ENCODE assay signal across 1 cellular context in the genomic region with DNA sequence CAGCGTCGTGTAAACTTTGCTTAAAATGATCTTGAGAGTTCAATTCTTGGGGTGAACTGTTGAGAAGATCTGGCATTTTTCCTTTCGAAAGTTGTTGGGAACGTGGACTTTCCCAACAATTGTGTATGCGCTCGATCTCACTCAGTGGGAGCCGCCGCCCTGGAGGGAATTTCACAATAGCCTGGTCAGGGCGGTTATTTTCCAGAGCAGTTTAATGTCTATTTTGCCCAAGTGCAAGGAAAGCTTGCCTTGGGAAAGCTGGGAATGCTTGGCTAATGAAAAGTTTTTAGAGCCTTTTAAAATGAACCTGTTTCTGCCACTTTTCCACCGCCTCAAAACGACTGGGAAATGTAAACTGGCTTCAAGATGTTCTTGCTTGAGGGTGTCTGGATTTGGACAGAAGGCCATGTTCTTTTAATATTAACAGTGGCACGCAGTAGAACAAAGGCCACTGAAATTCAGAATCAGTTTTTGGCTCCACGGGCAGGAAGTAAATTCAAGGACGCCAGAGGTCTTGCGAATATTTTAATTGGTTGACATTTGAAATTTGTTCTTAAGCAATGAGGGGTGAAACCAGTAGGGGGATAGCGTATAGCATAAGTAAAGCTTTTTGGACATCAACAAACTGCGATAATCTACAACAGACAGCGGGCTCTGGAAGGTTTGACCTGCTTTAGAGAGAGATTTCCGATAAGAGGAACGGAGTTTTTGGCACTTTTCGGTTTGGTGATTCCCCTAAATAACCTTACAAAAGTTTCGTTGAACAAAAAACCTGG.
TF ChIP-seq lines count a peak whose summit lies in the region.

No MANE protein-coding gene starts in this region.

TF ChIP-seq in HepG2, 621 proteins besides CTCF, POLR2A, EP300 and RAD21 (continued from another document and continues in another):
- no peak for TF ChIP-seq ZSCAN31 (CRISPR knock-in tag; IDR thresholded peaks at IDR 0.05; ENCODE audit: low read depth)
- TF ChIP-seq HOXD1 (CRISPR knock-in tag; IDR thresholded peaks at IDR 0.05): peak; percentile 77; the same call in 1 of the 2 replicates
- TF ChIP-seq, protein P1, sequence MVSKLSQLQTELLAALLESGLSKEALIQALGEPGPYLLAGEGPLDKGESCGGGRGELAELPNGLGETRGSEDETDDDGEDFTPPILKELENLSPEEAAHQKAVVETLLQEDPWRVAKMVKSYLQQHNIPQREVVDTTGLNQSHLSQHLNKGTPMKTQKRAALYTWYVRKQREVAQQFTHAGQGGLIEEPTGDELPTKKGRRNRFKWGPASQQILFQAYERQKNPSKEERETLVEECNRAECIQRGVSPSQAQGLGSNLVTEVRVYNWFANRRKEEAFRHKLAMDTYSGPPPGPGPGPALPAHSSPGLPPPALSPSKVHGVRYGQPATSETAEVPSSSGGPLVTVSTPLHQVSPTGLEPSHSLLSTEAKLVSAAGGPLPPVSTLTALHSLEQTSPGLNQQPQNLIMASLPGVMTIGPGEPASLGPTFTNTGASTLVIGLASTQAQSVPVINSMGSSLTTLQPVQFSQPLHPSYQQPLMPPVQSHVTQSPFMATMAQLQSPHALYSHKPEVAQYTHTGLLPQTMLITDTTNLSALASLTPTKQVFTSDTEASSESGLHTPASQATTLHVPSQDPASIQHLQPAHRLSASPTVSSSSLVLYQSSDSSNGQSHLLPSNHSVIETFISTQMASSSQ (IDR thresholded peaks at IDR 0.05; ENCODE audit: low read depth): 0 out of 2 replicates have a peak, but pooled peaks have one; percentile 14
- TF ChIP-seq, protein P1 (CRISPR knock-in tag; IDR thresholded peaks at IDR 0.05; ENCODE audit: borderline replicate concordance): no peak
- TF ChIP-seq, protein P2, sequence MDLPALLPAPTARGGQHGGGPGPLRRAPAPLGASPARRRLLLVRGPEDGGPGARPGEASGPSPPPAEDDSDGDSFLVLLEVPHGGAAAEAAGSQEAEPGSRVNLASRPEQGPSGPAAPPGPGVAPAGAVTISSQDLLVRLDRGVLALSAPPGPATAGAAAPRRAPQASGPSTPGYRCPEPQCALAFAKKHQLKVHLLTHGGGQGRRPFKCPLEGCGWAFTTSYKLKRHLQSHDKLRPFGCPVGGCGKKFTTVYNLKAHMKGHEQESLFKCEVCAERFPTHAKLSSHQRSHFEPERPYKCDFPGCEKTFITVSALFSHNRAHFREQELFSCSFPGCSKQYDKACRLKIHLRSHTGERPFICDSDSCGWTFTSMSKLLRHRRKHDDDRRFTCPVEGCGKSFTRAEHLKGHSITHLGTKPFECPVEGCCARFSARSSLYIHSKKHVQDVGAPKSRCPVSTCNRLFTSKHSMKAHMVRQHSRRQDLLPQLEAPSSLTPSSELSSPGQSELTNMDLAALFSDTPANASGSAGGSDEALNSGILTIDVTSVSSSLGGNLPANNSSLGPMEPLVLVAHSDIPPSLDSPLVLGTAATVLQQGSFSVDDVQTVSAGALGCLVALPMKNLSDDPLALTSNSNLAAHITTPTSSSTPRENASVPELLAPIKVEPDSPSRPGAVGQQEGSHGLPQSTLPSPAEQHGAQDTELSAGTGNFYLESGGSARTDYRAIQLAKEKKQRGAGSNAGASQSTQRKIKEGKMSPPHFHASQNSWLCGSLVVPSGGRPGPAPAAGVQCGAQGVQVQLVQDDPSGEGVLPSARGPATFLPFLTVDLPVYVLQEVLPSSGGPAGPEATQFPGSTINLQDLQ (CRISPR knock-in tag; IDR thresholded peaks at IDR 0.05): no peak
- TF ChIP-seq, protein P3, sequence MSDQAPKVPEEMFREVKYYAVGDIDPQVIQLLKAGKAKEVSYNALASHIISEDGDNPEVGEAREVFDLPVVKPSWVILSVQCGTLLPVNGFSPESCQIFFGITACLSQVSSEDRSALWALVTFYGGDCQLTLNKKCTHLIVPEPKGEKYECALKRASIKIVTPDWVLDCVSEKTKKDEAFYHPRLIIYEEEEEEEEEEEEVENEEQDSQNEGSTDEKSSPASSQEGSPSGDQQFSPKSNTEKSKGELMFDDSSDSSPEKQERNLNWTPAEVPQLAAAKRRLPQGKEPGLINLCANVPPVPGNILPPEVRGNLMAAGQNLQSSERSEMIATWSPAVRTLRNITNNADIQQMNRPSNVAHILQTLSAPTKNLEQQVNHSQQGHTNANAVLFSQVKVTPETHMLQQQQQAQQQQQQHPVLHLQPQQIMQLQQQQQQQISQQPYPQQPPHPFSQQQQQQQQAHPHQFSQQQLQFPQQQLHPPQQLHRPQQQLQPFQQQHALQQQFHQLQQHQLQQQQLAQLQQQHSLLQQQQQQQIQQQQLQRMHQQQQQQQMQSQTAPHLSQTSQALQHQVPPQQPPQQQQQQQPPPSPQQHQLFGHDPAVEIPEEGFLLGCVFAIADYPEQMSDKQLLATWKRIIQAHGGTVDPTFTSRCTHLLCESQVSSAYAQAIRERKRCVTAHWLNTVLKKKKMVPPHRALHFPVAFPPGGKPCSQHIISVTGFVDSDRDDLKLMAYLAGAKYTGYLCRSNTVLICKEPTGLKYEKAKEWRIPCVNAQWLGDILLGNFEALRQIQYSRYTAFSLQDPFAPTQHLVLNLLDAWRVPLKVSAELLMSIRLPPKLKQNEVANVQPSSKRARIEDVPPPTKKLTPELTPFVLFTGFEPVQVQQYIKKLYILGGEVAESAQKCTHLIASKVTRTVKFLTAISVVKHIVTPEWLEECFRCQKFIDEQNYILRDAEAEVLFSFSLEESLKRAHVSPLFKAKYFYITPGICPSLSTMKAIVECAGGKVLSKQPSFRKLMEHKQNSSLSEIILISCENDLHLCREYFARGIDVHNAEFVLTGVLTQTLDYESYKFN (CRISPR knock-in tag; conservative IDR thresholded peaks at IDR 0.05): peak; percentile 39; the same call in 1 of the 2 replicates
- TF ChIP-seq, protein P4, sequence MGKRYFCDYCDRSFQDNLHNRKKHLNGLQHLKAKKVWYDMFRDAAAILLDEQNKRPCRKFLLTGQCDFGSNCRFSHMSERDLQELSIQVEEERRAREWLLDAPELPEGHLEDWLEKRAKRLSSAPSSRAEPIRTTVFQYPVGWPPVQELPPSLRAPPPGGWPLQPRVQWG (CRISPR knock-in tag; IDR thresholded peaks at IDR 0.05; ENCODE audit: borderline replicate concordance, low read depth): 0 out of 2 replicates have a peak, but pooled peaks have one; percentile 38
- TF ChIP-seq, protein P5, sequence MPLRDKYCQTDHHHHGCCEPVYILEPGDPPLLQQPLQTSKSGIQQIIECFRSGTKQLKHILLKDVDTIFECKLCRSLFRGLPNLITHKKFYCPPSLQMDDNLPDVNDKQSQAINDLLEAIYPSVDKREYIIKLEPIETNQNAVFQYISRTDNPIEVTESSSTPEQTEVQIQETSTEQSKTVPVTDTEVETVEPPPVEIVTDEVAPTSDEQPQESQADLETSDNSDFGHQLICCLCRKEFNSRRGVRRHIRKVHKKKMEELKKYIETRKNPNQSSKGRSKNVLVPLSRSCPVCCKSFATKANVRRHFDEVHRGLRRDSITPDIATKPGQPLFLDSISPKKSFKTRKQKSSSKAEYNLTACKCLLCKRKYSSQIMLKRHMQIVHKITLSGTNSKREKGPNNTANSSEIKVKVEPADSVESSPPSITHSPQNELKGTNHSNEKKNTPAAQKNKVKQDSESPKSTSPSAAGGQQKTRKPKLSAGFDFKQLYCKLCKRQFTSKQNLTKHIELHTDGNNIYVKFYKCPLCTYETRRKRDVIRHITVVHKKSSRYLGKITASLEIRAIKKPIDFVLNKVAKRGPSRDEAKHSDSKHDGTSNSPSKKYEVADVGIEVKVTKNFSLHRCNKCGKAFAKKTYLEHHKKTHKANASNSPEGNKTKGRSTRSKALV (CRISPR knock-in tag; IDR thresholded peaks at IDR 0.05): peak; percentile 61
- TF ChIP-seq ZNF552 (CRISPR knock-in tag; IDR thresholded peaks at IDR 0.05; ENCODE audit: borderline replicate concordance): no peak
- no peak for TF ChIP-seq FOXA1 (IDR thresholded peaks at IDR 0.05)
- TF ChIP-seq FOXA1 (CRISPR knock-in tag; IDR thresholded peaks at IDR 0.05): no peak
- peak; percentile 20; the same call in 1 of the 2 replicates for TF ChIP-seq ZNF441 (CRISPR knock-in tag; IDR thresholded peaks at IDR 0.05; ENCODE audit: borderline replicate concordance)
- no peak for TF ChIP-seq ZNF724P (CRISPR knock-in tag; IDR thresholded peaks at IDR 0.05; ENCODE audit: borderline replicate concordance)
- peak; percentile 30; the same call in 1 of the 2 replicates for TF ChIP-seq ZBTB7B (CRISPR knock-in tag; IDR thresholded peaks at IDR 0.05)
- no peak for TF ChIP-seq HNRNPLL (IDR thresholded peaks at IDR 0.05; ENCODE audit: low read depth, low read length, poor library complexity, severe bottlenecking)
- TF ChIP-seq, protein P6, sequence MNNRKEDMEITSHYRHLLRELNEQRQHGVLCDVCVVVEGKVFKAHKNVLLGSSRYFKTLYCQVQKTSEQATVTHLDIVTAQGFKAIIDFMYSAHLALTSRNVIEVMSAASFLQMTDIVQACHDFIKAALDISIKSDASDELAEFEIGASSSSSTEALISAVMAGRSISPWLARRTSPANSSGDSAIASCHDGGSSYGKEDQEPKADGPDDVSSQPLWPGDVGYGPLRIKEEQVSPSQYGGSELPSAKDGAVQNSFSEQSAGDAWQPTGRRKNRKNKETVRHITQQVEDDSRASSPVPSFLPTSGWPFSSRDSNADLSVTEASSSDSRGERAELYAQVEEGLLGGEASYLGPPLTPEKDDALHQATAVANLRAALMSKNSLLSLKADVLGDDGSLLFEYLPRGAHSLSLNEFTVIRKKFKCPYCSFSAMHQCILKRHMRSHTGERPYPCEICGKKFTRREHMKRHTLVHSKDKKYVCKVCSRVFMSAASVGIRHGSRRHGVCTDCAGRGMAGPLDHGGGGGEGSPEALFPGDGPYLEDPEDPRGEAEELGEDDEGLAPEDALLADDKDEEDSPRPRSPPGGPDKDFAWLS (CRISPR knock-in tag; IDR thresholded peaks at IDR 0.05; ENCODE audit: borderline replicate concordance): no peak; the same call in none of the 2 replicates
- peak; percentile 13; the same call in 1 of the 2 replicates for TF ChIP-seq ZNF614 (CRISPR knock-in tag; IDR thresholded peaks at IDR 0.05; ENCODE audit: borderline replicate concordance)
- TF ChIP-seq PHF5A (CRISPR knock-in tag; IDR thresholded peaks at IDR 0.05; ENCODE audit: low read depth, unreplicated experiment): peak; percentile 58
- peak; percentile 2; the same call in 1 of the 2 replicates for TF ChIP-seq HOXA3 (CRISPR knock-in tag; IDR thresholded peaks at IDR 0.05)
- 0 out of 2 replicates have a peak, but pooled peaks have one; percentile 21 for TF ChIP-seq KDM5A (IDR thresholded peaks at IDR 0.05; ENCODE audit: borderline replicate concordance, low read length)
- TF ChIP-seq, protein P7, sequence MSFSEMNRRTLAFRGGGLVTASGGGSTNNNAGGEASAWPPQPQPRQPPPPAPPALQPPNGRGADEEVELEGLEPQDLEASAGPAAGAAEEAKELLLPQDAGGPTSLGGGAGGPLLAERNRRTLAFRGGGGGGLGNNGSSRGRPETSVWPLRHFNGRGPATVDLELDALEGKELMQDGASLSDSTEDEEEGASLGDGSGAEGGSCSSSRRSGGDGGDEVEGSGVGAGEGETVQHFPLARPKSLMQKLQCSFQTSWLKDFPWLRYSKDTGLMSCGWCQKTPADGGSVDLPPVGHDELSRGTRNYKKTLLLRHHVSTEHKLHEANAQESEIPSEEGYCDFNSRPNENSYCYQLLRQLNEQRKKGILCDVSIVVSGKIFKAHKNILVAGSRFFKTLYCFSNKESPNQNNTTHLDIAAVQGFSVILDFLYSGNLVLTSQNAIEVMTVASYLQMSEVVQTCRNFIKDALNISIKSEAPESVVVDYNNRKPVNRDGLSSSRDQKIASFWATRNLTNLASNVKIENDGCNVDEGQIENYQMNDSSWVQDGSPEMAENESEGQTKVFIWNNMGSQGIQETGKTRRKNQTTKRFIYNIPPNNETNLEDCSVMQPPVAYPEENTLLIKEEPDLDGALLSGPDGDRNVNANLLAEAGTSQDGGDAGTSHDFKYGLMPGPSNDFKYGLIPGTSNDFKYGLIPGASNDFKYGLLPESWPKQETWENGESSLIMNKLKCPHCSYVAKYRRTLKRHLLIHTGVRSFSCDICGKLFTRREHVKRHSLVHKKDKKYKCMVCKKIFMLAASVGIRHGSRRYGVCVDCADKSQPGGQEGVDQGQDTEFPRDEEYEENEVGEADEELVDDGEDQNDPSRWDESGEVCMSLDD (CRISPR knock-in tag; IDR thresholded peaks at IDR 0.05; ENCODE audit: borderline replicate concordance): no peak
- TF ChIP-seq, protein P8, sequence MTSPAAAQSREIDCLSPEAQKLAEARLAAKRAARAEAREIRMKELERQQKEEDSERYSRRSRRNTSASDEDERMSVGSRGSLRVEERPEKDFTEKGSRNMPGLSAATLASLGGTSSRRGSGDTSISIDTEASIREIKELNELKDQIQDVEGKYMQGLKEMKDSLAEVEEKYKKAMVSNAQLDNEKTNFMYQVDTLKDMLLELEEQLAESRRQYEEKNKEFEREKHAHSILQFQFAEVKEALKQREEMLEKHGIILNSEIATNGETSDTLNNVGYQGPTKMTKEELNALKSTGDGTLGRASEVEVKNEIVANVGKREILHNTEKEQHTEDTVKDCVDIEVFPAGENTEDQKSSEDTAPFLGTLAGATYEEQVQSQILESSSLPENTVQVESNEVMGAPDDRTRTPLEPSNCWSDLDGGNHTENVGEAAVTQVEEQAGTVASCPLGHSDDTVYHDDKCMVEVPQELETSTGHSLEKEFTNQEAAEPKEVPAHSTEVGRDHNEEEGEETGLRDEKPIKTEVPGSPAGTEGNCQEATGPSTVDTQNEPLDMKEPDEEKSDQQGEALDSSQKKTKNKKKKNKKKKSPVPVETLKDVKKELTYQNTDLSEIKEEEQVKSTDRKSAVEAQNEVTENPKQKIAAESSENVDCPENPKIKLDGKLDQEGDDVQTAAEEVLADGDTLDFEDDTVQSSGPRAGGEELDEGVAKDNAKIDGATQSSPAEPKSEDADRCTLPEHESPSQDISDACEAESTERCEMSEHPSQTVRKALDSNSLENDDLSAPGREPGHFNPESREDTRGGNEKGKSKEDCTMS (CRISPR knock-in tag; conservative IDR thresholded peaks at IDR 0.05): no peak
